15 cellular contexts compared by ENCODE assay signal in genomic region chr16:65249768-65250167, GRCh38.
DNase-seq lines count a peak whose midpoint lies in the region; ATAC-seq and TF ChIP-seq lines count a peak whose summit lies in the region.
"Had no signal": no experiment of that assay in that cellular context is flagged by ENCODE, and none has a peak within 500 bp of the region (broad histone marks: within the 10 kb centered on the region; RNA-seq: fewer than 3 reads in every experiment).

No MANE protein-coding gene starts in this region.

- no peak overlapping the region for H3K27ac ChIP-seq in lower lobe of right lung
- peak overlapping the region in 15 of 21 experiments; percentile 21 to 78 (median 47) for H3K27ac ChIP-seq in skin epidermis
- no peak overlapping the region for H3K27ac ChIP-seq in prostate gland
- peak overlapping the region in 1 of 4 donors; percentile 20 for H3K27ac ChIP-seq in gastroesophageal sphincter
- H3K27ac ChIP-seq: vagina, VCaP had no signal

- TF ChIP-seq CTCF in lower lobe of right lung (IDR thresholded peaks at IDR 0.05): no peak
- TF ChIP-seq CTCF in prostate gland (IDR thresholded peaks at IDR 0.05): no peak
- TF ChIP-seq CTCF in gastroesophageal sphincter (IDR thresholded peaks at IDR 0.05): no peak

- ATAC-seq in lower lobe of right lung (peak; percentile 67 to 69), gastroesophageal sphincter (no peak)
- ATAC-seq: activated T-cell treated with anti-CD3 and anti-CD28 coated beads, Interleukin-2, amount 50 U/mL, for 4 hours had no signal

- intact Hi-C loops in lower lobe of right lung (cut with DNase I): no loop called here
- intact Hi-C loops in prostate gland (cut with DNase I): no loop called here

- H3K36me3 ChIP-seq in lower lobe of right lung (no peaks in the 10 kb centered on the region), prostate gland (no peaks in the 10 kb centered on the region), gastroesophageal sphincter (no peaks in the 10 kb centered on the region)
- H3K36me3 ChIP-seq: breast epithelium, vagina had no signal

- DNase-seq in M059J (ENCODE audit: low read depth) (peak; percentile 40), fibroblast of peridontal ligament (ENCODE audit: extremely low read depth) (peak; percentile 15), lower lobe of right lung (peak; percentile 41), prostate gland (ENCODE audit: low spot score) (no peak), COR-L47 (lab: John Stamatoyannopoulos, UW) (no peak), MV-4-11 (lab: John Stamatoyannopoulos, UW) (no peak)
- DNase-seq: activated T-cell treated with anti-CD3 and anti-CD28 coated beads, Interleukin-2, amount 50 U/mL, for 4 hours; NCI-H510A; retina; SHP77 treated with DMSO at 0.1 percent for 48 hours had no signal

- H3K27me3 ChIP-seq in lower lobe of right lung (ENCODE audit: low read depth) (no peaks in the 10 kb centered on the region), prostate gland (replicated peaks; ENCODE audit: insufficient read depth) (no peaks in the 10 kb centered on the region), gastroesophageal sphincter (no peaks in the 10 kb centered on the region)
- H3K27me3 ChIP-seq: breast epithelium, vagina had no signal

- WGBS in prostate gland: 69% methylated on average over 8 of the region's 8 CpGs
- WGBS in gastroesophageal sphincter (ENCODE audit: low coverage in 1 of 2), 2 donors: 5 to 45% methylated on average over 4 to 5 of the region's 8 CpGs

- H3K9me3 ChIP-seq in lower lobe of right lung: no peaks in the 10 kb centered on the region
- H3K9me3 ChIP-seq in prostate gland: no peaks in the 10 kb centered on the region
- H3K9me3 ChIP-seq in gastroesophageal sphincter: no peaks in the 10 kb centered on the region
- H3K9me3 ChIP-seq: breast epithelium, vagina had no signal

- H3K4me1 ChIP-seq in lower lobe of right lung (no peaks in the 10 kb centered on the region), prostate gland (replicated peaks) (no peaks in the 10 kb centered on the region), gastroesophageal sphincter (peaks cover 0 to 9% (median 0%) of the 10 kb centered on the region in 3 donors)
- H3K4me1 ChIP-seq: breast epithelium, vagina had no signal

- TF ChIP-seq POLR2A in prostate gland (IDR thresholded peaks at IDR 0.05) (no peak), gastroesophageal sphincter (IDR thresholded peaks at IDR 0.05) (no peak)

- TF ChIP-seq EP300 in gastroesophageal sphincter (IDR thresholded peaks at IDR 0.05): no peak

- H3K4me3 ChIP-seq in lower lobe of right lung: no peak overlapping the region
- no peak overlapping the region for H3K4me3 ChIP-seq in skin epidermis
- H3K4me3 ChIP-seq in prostate gland: no peak overlapping the region
- no peak overlapping the region for H3K4me3 ChIP-seq in gastroesophageal sphincter
- H3K4me3 ChIP-seq: breast epithelium, vagina had no signal

Comparison
In these comparisons a context has a peak if more than half of its experiments do, and no peak if none do; other contexts are left out.
1. DNase-seq: peak in M059J (single experiment), fibroblast of peridontal ligament (single experiment) and lower lobe of right lung (single experiment); none in prostate gland (single experiment), COR-L47 (single experiment) and MV-4-11 (single experiment).
2. H3K27ac ChIP-seq: peak in skin epidermis (15 of 21); none in lower lobe of right lung (single experiment) and prostate gland (0 of 2).